ENCODE assay signal across 20 cellular contexts in the genomic region with DNA sequence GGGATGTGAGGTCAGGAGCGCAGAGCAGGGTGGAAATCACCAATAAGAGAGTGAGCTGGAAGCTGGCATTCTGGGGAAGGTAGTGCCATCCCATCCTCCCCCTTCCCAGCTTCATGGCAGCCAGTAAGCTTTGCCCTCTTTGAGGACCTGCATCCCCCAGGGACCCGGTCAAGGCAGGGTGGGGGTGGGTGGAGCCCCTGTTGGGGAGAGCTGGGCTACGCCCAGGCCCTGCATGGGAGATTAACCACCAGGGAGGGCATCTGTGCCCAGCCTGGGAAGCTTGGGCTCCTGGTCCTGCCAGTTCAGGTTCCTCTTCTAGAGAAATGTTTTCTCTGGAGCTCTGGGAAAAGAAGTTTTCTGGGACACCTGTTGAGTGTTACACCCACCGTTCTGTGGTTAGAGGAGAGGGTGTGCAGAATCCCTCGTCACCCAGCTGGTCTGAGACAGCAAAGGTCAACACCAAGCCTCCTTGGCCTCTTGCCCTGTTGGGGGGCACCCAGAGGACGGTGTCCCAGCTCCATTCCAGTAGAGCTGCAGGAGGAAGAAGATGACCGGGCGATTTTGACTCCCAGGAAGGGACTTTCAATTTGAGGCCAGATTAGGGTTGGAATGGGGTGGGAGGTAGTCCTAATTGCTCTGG.
"Had no signal": no experiment of that assay in that cellular context is flagged by ENCODE, and none has a peak within 500 bp of the region (broad histone marks: within the 10 kb centered on the region; RNA-seq: fewer than 3 reads in every experiment).

No MANE protein-coding gene starts in this region.

- H3K4me1 ChIP-seq: adrenal gland, ascending aorta had no signal

- H3K4me3 ChIP-seq: adrenal gland, ascending aorta, ovary, stomach had no signal

- H3K27ac ChIP-seq: adrenal gland, ascending aorta, neutrophil, ovary had no signal

- H3K27ac Mint-ChIP-seq: activated naive CD8-positive, alpha-beta T cell; natural killer cell treated with Interleukin-12 subunit alpha and Interleukin-12 subunit beta and Interleukin-15 and Interleukin-18, amount 100 ng/mL, for 72 hours; T-helper 2 cell treated with Interferon-gamma antibody and Interleukin-4, amounts not matched to agents 5 μg/mL and 100 μg/mL, for 36 hours; type B pancreatic cell had no signal

- H3K36me3 ChIP-seq: adrenal gland, ascending aorta, neutrophil, ovary, stomach had no signal

- H3K27me3 Mint-ChIP-seq: activated naive CD8-positive, alpha-beta T cell; natural killer cell treated with Interleukin-12 subunit alpha and Interleukin-12 subunit beta and Interleukin-15 and Interleukin-18, amount 100 ng/mL, for 72 hours; type B pancreatic cell had no signal

- H3K36me3 Mint-ChIP-seq: activated naive CD8-positive, alpha-beta T cell; natural killer cell treated with Interleukin-12 subunit alpha and Interleukin-12 subunit beta and Interleukin-15 and Interleukin-18, amount 100 ng/mL, for 72 hours; type B pancreatic cell had no signal

- H3K27me3 ChIP-seq: adrenal gland, ascending aorta, neutrophil, ovary, stomach had no signal

- DNase-seq: activated CD4-positive, alpha-beta T cell treated with anti-CD3 and anti-CD28 coated beads for 1 hour; activated naive CD4-positive, alpha-beta T cell; adrenal gland; central memory CD4-positive, alpha-beta T cell; effector memory CD4-positive, alpha-beta T cell; glutamatergic neuron; hippocampal formation; midbrain; ovary; right cardiac atrium; stimulated activated CD4-positive, alpha-beta T cell treated with anti-CD3 and anti-CD28 coated beads, Interleukin-1b, Interleukin-23, amount 100 ng/mL, for 48 hours; stomach had no signal

- H3K9me3 ChIP-seq: adrenal gland, ascending aorta, neutrophil, ovary, stomach had no signal

- H3K9me3 Mint-ChIP-seq: natural killer cell treated with Interleukin-12 subunit alpha and Interleukin-12 subunit beta and Interleukin-15 and Interleukin-18, amount 100 ng/mL, for 72 hours; T-helper 2 cell treated with Interferon-gamma antibody and Interleukin-4, amounts not matched to agents 5 μg/mL and 100 μg/mL, for 36 hours; type B pancreatic cell had no signal

- ATAC-seq: esophagus mucosa; natural killer cell treated with Interleukin-12 subunit alpha and Interleukin-12 subunit beta and Interleukin-15 and Interleukin-18, amount 100 ng/mL, for 72 hours; right cardiac atrium; SK-N-SH treated with all-trans-retinoic acid at 6 μM for 48 hours had no signal

- H3K4me3 Mint-ChIP-seq: activated naive CD8-positive, alpha-beta T cell; natural killer cell treated with Interleukin-12 subunit alpha and Interleukin-12 subunit beta and Interleukin-15 and Interleukin-18, amount 100 ng/mL, for 72 hours; T-helper 2 cell treated with Interferon-gamma antibody and Interleukin-4, amounts not matched to agents 5 μg/mL and 100 μg/mL, for 36 hours; type B pancreatic cell had no signal
